Comparison of ENCODE assay signal across 10 cellular contexts in the genomic region with DNA sequence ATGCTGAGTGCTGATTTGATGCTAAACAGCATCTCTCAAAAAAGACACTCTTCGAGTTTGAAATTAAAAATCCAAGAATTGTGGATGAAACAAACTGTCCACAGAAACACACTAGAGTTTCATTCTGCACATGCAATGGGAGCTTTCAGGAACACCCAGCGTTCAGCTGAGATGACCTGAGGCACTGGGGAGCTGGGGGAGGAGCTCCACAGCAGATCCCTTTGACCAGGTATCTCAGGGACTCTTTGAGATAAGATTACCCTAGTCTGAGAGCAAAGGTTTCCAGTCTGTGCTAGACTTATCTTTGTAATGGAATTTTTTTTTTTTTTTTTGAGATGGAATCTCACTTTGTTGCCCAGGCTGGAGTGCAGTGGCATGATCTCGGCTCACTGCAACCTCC.
"Had no signal": no experiment of that assay in that cellular context is flagged by ENCODE, and none has a peak within 500 bp of the region (broad histone marks: within the 10 kb centered on the region; RNA-seq: fewer than 3 reads in every experiment).

No MANE protein-coding gene starts in this region.

- H3K9me3 Mint-ChIP-seq: HFFc6 had no signal

- H3K9ac ChIP-seq: GM23248, KMS-11 had no signal

- H3K4me3 ChIP-seq: GM23248, HAP-1 had no signal

- H3K27ac ChIP-seq: GM23248, HL-60, KMS-11 had no signal

- H3K27ac Mint-ChIP-seq: HFFc6 had no signal

- H3K9me3 ChIP-seq: HAP-1 had no signal

- ATAC-seq: HCT116 had no signal

- DNase-seq: GM23248, GOT3, H7, HFFc6, IMR-90, KBM-7 had no signal

- H3K36me3 ChIP-seq: HAP-1 had no signal

- H2AFZ ChIP-seq: GM23248 had no signal

- H3K4me2 ChIP-seq: KMS-11 had no signal

- H3K4me3 Mint-ChIP-seq: HFFc6 had no signal

- H3K4me1 ChIP-seq: HAP-1 had no signal
